ENCODE assay signal across 19 cellular contexts in genomic region chr19:34357431-34357830, GRCh38. TPM values are rescaled to one million over a fixed set of nuclear protein-coding genes. Genes with fewer than 3 reads are reported as not detected.
DNase-seq lines count a peak whose midpoint lies in the region; ATAC-seq, FAIRE-seq and TF ChIP-seq lines count a peak whose summit lies in the region.
"Had no signal": no experiment of that assay in that cellular context is flagged by ENCODE, and none has a peak within 500 bp of the region (broad histone marks: within the 10 kb centered on the region; RNA-seq: fewer than 3 reads in every experiment).

No MANE protein-coding gene starts in this region.

- peaks cover 0 to 3% of the 10 kb centered on the region in 2 donors for H3K4me1 ChIP-seq in small intestine (ENCODE audit: control insufficient read depth in 2 of 2, insufficient read depth in 1 of 2, low read depth in 1 of 2, low read length in 1 of 2)

- TF ChIP-seq CTCF in RWPE1 (conservative IDR thresholded peaks at IDR 0.05; ENCODE audit: low read depth), result no peak

- in situ Hi-C loops in KBM-7 (cut with MboI; ENCODE audit: low pct_unique_long_range_greater_than_20kb, low sequenced_read_pairs), result no loop called here

- no peaks in the 10 kb centered on the region for H3K9me3 Mint-ChIP-seq in activated naive CD4-positive, alpha-beta T cell treated with anti-CD3 and anti-CD28 coated beads, Interleukin-2, amount 50 U/mL, for 24 hours
- no peaks in the 10 kb centered on the region for H3K9me3 Mint-ChIP-seq in central memory CD8-positive, alpha-beta T cell
- no peaks in the 10 kb centered on the region for H3K9me3 Mint-ChIP-seq in stimulated activated naive CD8-positive, alpha-beta T cell treated with anti-CD3 and anti-CD28 coated beads, Interleukin-15, amount 100 ng/mL, for 72 hours

- no peak for ATAC-seq in central memory CD8-positive, alpha-beta T cell (replicated peaks; ENCODE audit: extremely low read depth, poor library complexity, severe bottlenecking)
- no peak for ATAC-seq in stimulated activated naive CD8-positive, alpha-beta T cell treated with anti-CD3 and anti-CD28 coated beads, Interleukin-15, amount 100 ng/mL, for 72 hours
- ATAC-seq in GM19463 (IDR thresholded peaks at IDR 0.05; ENCODE audit: unreplicated experiment), result no peak
- ATAC-seq: sciatic nerve had no signal

- no peak for DNase-seq in activated naive CD4-positive, alpha-beta T cell (lab: John Stamatoyannopoulos, UW)
- DNase-seq in RWPE1 (ENCODE audit: low spot score), result no peak
- DNase-seq in central memory CD8-positive, alpha-beta T cell (ENCODE audit: low spot score in 2 of 2), result no peak
- no peak for DNase-seq in stimulated activated naive CD8-positive, alpha-beta T cell treated with anti-CD3 and anti-CD28 coated beads, Interleukin-15, amount 100 ng/mL, for 72 hours
- no peak for DNase-seq in KBM-7
- no peak for DNase-seq in small intestine
- DNase-seq: activated CD4-positive, alpha-beta T cell treated with anti-CD3 and anti-CD28 coated beads, Interleukin-2, amount 50 U/mL, for 1 hour; activated gamma-delta T cell; effector CD4-positive, alpha-beta T cell; hippocampal formation; kidney glomerular epithelial cell; mesendoderm; nucleus accumbens; SHP77; stimulated activated CD4-positive, alpha-beta T cell treated with anti-CD3 and anti-CD28 coated beads, Interleukin-1b, Interleukin-23, amount 100 ng/mL, for 48 hours had no signal

- H3K27me3 ChIP-seq in small intestine (ENCODE audit: control insufficient read depth in 2 of 2, insufficient read depth in 2 of 2, low read length in 2 of 2), result no peaks in the 10 kb centered on the region

- peak overlapping the region; percentile 30 for H3K4me3 Mint-ChIP-seq in activated naive CD4-positive, alpha-beta T cell treated with anti-CD3 and anti-CD28 coated beads, Interleukin-2, amount 50 U/mL, for 24 hours
- peak overlapping the region; percentile 14 for H3K4me3 Mint-ChIP-seq in central memory CD8-positive, alpha-beta T cell
- peak overlapping the region; percentile 47 to 91 for H3K4me3 Mint-ChIP-seq in stimulated activated naive CD8-positive, alpha-beta T cell treated with anti-CD3 and anti-CD28 coated beads, Interleukin-15, amount 100 ng/mL, for 72 hours

- H3K4me1 Mint-ChIP-seq in activated naive CD4-positive, alpha-beta T cell treated with anti-CD3 and anti-CD28 coated beads, Interleukin-2, amount 50 U/mL, for 24 hours, result peaks cover 27% of the 10 kb centered on the region
- peaks cover 18% of the 10 kb centered on the region for H3K4me1 Mint-ChIP-seq in central memory CD8-positive, alpha-beta T cell
- peaks cover 51% of the 10 kb centered on the region for H3K4me1 Mint-ChIP-seq in stimulated activated naive CD8-positive, alpha-beta T cell treated with anti-CD3 and anti-CD28 coated beads, Interleukin-15, amount 100 ng/mL, for 72 hours

- H3K9me3 ChIP-seq in small intestine (ENCODE audit: control insufficient read depth, low read depth), result no peaks in the 10 kb centered on the region
- H3K9me3 ChIP-seq: HAP-1 had no signal

- peaks cover 0 to 2% of the 10 kb centered on the region in 2 donors for H3K36me3 ChIP-seq in small intestine (ENCODE audit: control insufficient read depth in 2 of 2, insufficient read depth in 2 of 2, low read length in 2 of 2)
- H3K36me3 ChIP-seq: HAP-1 had no signal

- WGBS in small intestine, 3 donors, result 80 to 98% (median 97%) methylated on average over 4 of the region's 4 CpGs

- H3K27me3 Mint-ChIP-seq in activated naive CD4-positive, alpha-beta T cell treated with anti-CD3 and anti-CD28 coated beads, Interleukin-2, amount 50 U/mL, for 24 hours, result no peaks in the 10 kb centered on the region
- no peaks in the 10 kb centered on the region for H3K27me3 Mint-ChIP-seq in central memory CD8-positive, alpha-beta T cell
- no peaks in the 10 kb centered on the region for H3K27me3 Mint-ChIP-seq in stimulated activated naive CD8-positive, alpha-beta T cell treated with anti-CD3 and anti-CD28 coated beads, Interleukin-15, amount 100 ng/mL, for 72 hours

- FAIRE-seq in small intestine (lab: Jason Lieb, UNC), result no peak

- no peak overlapping the region for H3K27ac Mint-ChIP-seq in activated naive CD4-positive, alpha-beta T cell treated with anti-CD3 and anti-CD28 coated beads, Interleukin-2, amount 50 U/mL, for 24 hours
- H3K27ac Mint-ChIP-seq in central memory CD8-positive, alpha-beta T cell (ENCODE audit: low read depth), result no peak overlapping the region
- H3K27ac Mint-ChIP-seq in stimulated activated naive CD8-positive, alpha-beta T cell treated with anti-CD3 and anti-CD28 coated beads, Interleukin-15, amount 100 ng/mL, for 72 hours, result peak overlapping the region in 1 of 2 donors; percentile 28

- CTCF ChIA-PET in RWPE1 (lab: Yijun Ruan, JAX), result interaction anchor here (0.7 kb wide), 1 partner anchor 103 kb away, joined by 3 read pairs; no protein-coding TSS in a partner anchor

- H3K27ac ChIP-seq in RWPE1 (peak overlapping the region; percentile 89), small intestine (ENCODE audit: low read depth in 1 of 2, low read length in 1 of 2) (no peak overlapping the region)

- no peaks in the 10 kb centered on the region for H3K36me3 Mint-ChIP-seq in activated naive CD4-positive, alpha-beta T cell treated with anti-CD3 and anti-CD28 coated beads, Interleukin-2, amount 50 U/mL, for 24 hours
- peaks cover 3% of the 10 kb centered on the region for H3K36me3 Mint-ChIP-seq in central memory CD8-positive, alpha-beta T cell (ENCODE audit: insufficient read depth)

- no peak overlapping the region for H3K4me3 ChIP-seq in small intestine (ENCODE audit: low read depth in 1 of 2, low read length in 2 of 2)
- H3K4me3 ChIP-seq: HAP-1 had no signal

- POLR2A ChIA-PET in RWPE1 (lab: Yijun Ruan, JAX; ENCODE audit: low non-redundant PET), result no interaction called here

RNA-seq across cellular contexts. Expression of gene GPI, which starts 7.6 kb away (rescaled TPM):
- polyA plus RNA-seq in small intestine, result 100 to 1,000 TPM in 2 of 3 donors, 10 to 100 TPM in 1; 98.6 to 199 (median 129) TPM

RNA-seq across cellular contexts. Expression of gene PDCD2L, which starts 46.8 kb away (rescaled TPM):
- 10 to 100 TPM in 1 of 3 donors, 1 to 10 TPM in 2; 3.1 to 12.0 (median 6.2) TPM for polyA plus RNA-seq in small intestine

Comparison
In these comparisons a context has a peak if more than half of its experiments do, and no peak if none do; other contexts are left out.
1. H3K4me3 Mint-ChIP-seq: peak in every context shown above with its lines; median percentile 69 in stimulated activated naive CD8-positive, alpha-beta T cell treated with anti-CD3 and anti-CD28 coated beads, Interleukin-15, amount 100 ng/mL, for 72 hours; 30 in activated naive CD4-positive, alpha-beta T cell treated with anti-CD3 and anti-CD28 coated beads, Interleukin-2, amount 50 U/mL, for 24 hours; 14 in central memory CD8-positive, alpha-beta T cell.